21 cellular contexts compared by ENCODE assay signal in genomic region chr13:40494932-40495619, GRCh38.
DNase-seq lines count a peak whose midpoint lies in the region; ATAC-seq, FAIRE-seq and TF ChIP-seq lines count a peak whose summit lies in the region.
"Had no signal": no experiment of that assay in that cellular context is flagged by ENCODE, and none has a peak within 500 bp of the region (broad histone marks: within the 10 kb centered on the region; RNA-seq: fewer than 3 reads in every experiment).

No MANE protein-coding gene starts in this region.

- H3K9ac ChIP-seq in HepG2 (ENCODE audit: insufficient read depth, low read depth, low read length): no peak overlapping the region

- no TSS peak for BruUV-seq in HepG2 (replicated peaks; lab: Mats Ljungman, UMichigan)

- peaks cover 69% of the 10 kb centered on the region for H3K4me1 Mint-ChIP-seq in activated naive CD4-positive, alpha-beta T cell treated with anti-CD3 and anti-CD28 coated beads, Interleukin-2, amount 10 ng/mL, durations not matched to agents 7 days and 5 days
- peaks cover 53% of the 10 kb centered on the region for H3K4me1 Mint-ChIP-seq in activated CD4-positive, alpha-beta memory T cell treated with anti-CD3 and anti-CD28 coated beads, Interleukin-2, amount 10 ng/mL, durations not matched to agents 7 days and 5 days

- H3K36me3 ChIP-seq in HepG2 (replicated peaks in 1 of 2; ENCODE audit: control insufficient read depth in 1 of 2, insufficient read depth in 2 of 2, low read length in 2 of 2): no peaks in the 10 kb centered on the region
- H3K36me3 ChIP-seq: esophagus squamous epithelium, heart right ventricle had no signal

- TF ChIP-seq CTCF in foreskin keratinocyte (conservative IDR thresholded peaks at IDR 0.05): no peak
- no peak for TF ChIP-seq CTCF in HepG2 (CRISPR knock-in tag; IDR thresholded peaks at IDR 0.05)
- no peak for TF ChIP-seq CTCF in GM10266 (IDR thresholded peaks at IDR 0.05; ENCODE audit: control insufficient read depth, insufficient read depth, low read depth, missing control alignments)

- peak; percentile 64 for ATAC-seq in foreskin keratinocyte
- ATAC-seq in stimulated activated naive CD8-positive, alpha-beta T cell treated with anti-CD3 and anti-CD28 coated beads, Interleukin-15, Interleukin-2, amounts not matched to agents 100 U/mL and 50 U/mL, for 24 hours: peak; percentile 57
- no peak for ATAC-seq in HepG2
- ATAC-seq: HCT116 had no signal

- no peaks in the 10 kb centered on the region for H3K9me3 ChIP-seq in HepG2 (ENCODE audit: low read length)
- H3K9me3 ChIP-seq: esophagus squamous epithelium, heart right ventricle had no signal

- POLR2A ChIA-PET in activated CD4-positive, alpha-beta memory T cell treated with anti-CD3 and anti-CD28 coated beads, Interleukin-2, amount 10 ng/mL, durations not matched to agents 7 days and 5 days (lab: Charles Lee): interaction anchor here (1.5 to 4.5 kb wide), 3 partner anchors 10 to 171 kb away, joined by 6 to 26 read pairs (median 9); partner anchors contain the start of gene FOXO1
- POLR2A ChIA-PET in HepG2 (lab: Yijun Ruan, JAX): no interaction called here

- H3K4me1 ChIP-seq in foreskin keratinocyte: peaks cover 12% of the 10 kb centered on the region
- peaks cover 25% of the 10 kb centered on the region for H3K4me1 ChIP-seq in HepG2 (ENCODE audit: insufficient read depth, low read length)

- no peaks in the 10 kb centered on the region for H4K20me1 ChIP-seq in HepG2 (ENCODE audit: insufficient read depth, low read length)

- no peak overlapping the region for H3K4me3 ChIP-seq in HepG2 (replicated peaks in 1 of 3; ENCODE audit: insufficient read depth in 1 of 3, low read depth in 2 of 3, low read length in 3 of 3)
- H3K4me3 ChIP-seq: dorsolateral prefrontal cortex, esophagus squamous epithelium, heart right ventricle had no signal

- H3K27ac Mint-ChIP-seq in activated naive CD4-positive, alpha-beta T cell treated with anti-CD3 and anti-CD28 coated beads, Interleukin-2, amount 10 ng/mL, durations not matched to agents 7 days and 5 days: peak overlapping the region; percentile 93
- H3K27ac Mint-ChIP-seq in activated CD4-positive, alpha-beta memory T cell treated with anti-CD3 and anti-CD28 coated beads, Interleukin-2, amount 10 ng/mL, durations not matched to agents 7 days and 5 days: peak overlapping the region; percentile 82

- CTCF ChIA-PET in activated naive CD4-positive, alpha-beta T cell treated with anti-CD3 and anti-CD28 coated beads, Interleukin-2, amount 10 ng/mL, durations not matched to agents 7 days and 5 days (lab: Charles Lee): interaction anchor here (1.0 to 1.9 kb wide), 3 partner anchors 11 to 108 kb away, joined by 3 to 5 read pairs (median 3); no protein-coding TSS in a partner anchor
- CTCF ChIA-PET in activated CD4-positive, alpha-beta memory T cell treated with anti-CD3 and anti-CD28 coated beads, Interleukin-2, amount 10 ng/mL, durations not matched to agents 7 days and 5 days (lab: Charles Lee): no interaction called here
- CTCF ChIA-PET in HepG2 (lab: Yijun Ruan, JAX; ENCODE audit: low intra/inter-chr PET ratio, low total read pairs): no interaction called here

- no peak for TF ChIP-seq EP300 in HepG2 (IDR thresholded peaks at IDR 0.05; ENCODE audit: low read depth in 2 of 2, low read length in 2 of 2)
- no peak for TF ChIP-seq EP300 in HepG2 (CRISPR knock-in tag; IDR thresholded peaks at IDR 0.05; ENCODE audit: borderline replicate concordance)

- H3K27me3 ChIP-seq in foreskin keratinocyte: no peaks in the 10 kb centered on the region
- H3K27me3 ChIP-seq in HepG2 (ENCODE audit: control insufficient read depth in 1 of 2, insufficient read depth in 2 of 2, low read length in 2 of 2): no peaks in the 10 kb centered on the region
- H3K27me3 ChIP-seq: dorsolateral prefrontal cortex, heart right ventricle had no signal

- no peak for DNase-seq in activated naive CD4-positive, alpha-beta T cell treated with anti-CD3 and anti-CD28 coated beads, Interleukin-2, amount 10 ng/mL, durations not matched to agents 7 days and 5 days
- no peak for DNase-seq in activated naive CD4-positive, alpha-beta T cell treated with Interleukin-2 at 50 U/mL for 16 hours
- no peak for DNase-seq in activated CD4-positive, alpha-beta memory T cell treated with anti-CD3 and anti-CD28 coated beads, Interleukin-2, amount 10 ng/mL, durations not matched to agents 7 days and 5 days
- DNase-seq in foreskin keratinocyte (no peak), HepG2 (ENCODE audit: low spot score) (no peak), GM10266 (ENCODE audit: extremely low spot score) (no peak), KG1 (lab: John Stamatoyannopoulos, UW) (no peak)
- DNase-seq in stimulated activated naive CD8-positive, alpha-beta T cell treated with anti-CD3 and anti-CD28 coated beads, Interleukin-15, Interleukin-2, amounts not matched to agents 100 U/mL and 50 U/mL, for 24 hours: no peak
- DNase-seq: dorsolateral prefrontal cortex; esophagus squamous epithelium; heart right ventricle; NCI-H1694 treated with DMSO at 0.1 percent for 48 hours; NCI-H345; nucleus accumbens; right cardiac atrium; stimulated activated CD4-positive, alpha-beta T cell treated with anti-CD3 and anti-CD28 coated beads, Interleukin-1b, Interleukin-23, amount 100 ng/mL, for 48 hours had no signal

- no peak overlapping the region for H3K4me2 ChIP-seq in HepG2 (ENCODE audit: low read depth, low read length)

- H3K27ac ChIP-seq in foreskin keratinocyte (no peak overlapping the region), HepG2 (ENCODE audit: extremely low read length, insufficient read depth, low read length) (no peak overlapping the region)
- H3K27ac ChIP-seq: dorsolateral prefrontal cortex, esophagus squamous epithelium had no signal

- FAIRE-seq in HepG2 (lab: Jason Lieb, UNC): no peak
- FAIRE-seq: D721Med, G401.6, HTR-8/SVneo had no signal

- TF ChIP-seq POLR2A in HepG2 (IDR thresholded peaks at IDR 0.05; ENCODE audit: insufficient read depth in 1 of 2, low read depth in 2 of 2, low read length in 2 of 2): no peak

- peaks cover 5% of the 10 kb centered on the region for H3K27me3 Mint-ChIP-seq in activated naive CD4-positive, alpha-beta T cell treated with anti-CD3 and anti-CD28 coated beads, Interleukin-2, amount 10 ng/mL, durations not matched to agents 7 days and 5 days
- no peaks in the 10 kb centered on the region for H3K27me3 Mint-ChIP-seq in activated CD4-positive, alpha-beta memory T cell treated with anti-CD3 and anti-CD28 coated beads, Interleukin-2, amount 10 ng/mL, durations not matched to agents 7 days and 5 days

- H3K9me3 Mint-ChIP-seq in activated naive CD4-positive, alpha-beta T cell treated with anti-CD3 and anti-CD28 coated beads, Interleukin-2, amount 10 ng/mL, durations not matched to agents 7 days and 5 days: peaks cover 2% of the 10 kb centered on the region
- no peaks in the 10 kb centered on the region for H3K9me3 Mint-ChIP-seq in activated CD4-positive, alpha-beta memory T cell treated with anti-CD3 and anti-CD28 coated beads, Interleukin-2, amount 10 ng/mL, durations not matched to agents 7 days and 5 days
- H3K9me3 Mint-ChIP-seq: mesothelial cell of epicardium had no signal

- no peak for TF ChIP-seq RAD21 in HepG2 (CRISPR knock-in tag; IDR thresholded peaks at IDR 0.05)

- in situ Hi-C loops in HepG2 (cut with HindIII; ENCODE audit: extremely low pct_ligation_motif_present, low pct_unique_long_range_greater_than_20kb): no loop called here

- H3K4me3 Mint-ChIP-seq in activated naive CD4-positive, alpha-beta T cell treated with anti-CD3 and anti-CD28 coated beads, Interleukin-2, amount 10 ng/mL, durations not matched to agents 7 days and 5 days: peak overlapping the region; percentile 60
- peak overlapping the region; percentile 46 for H3K4me3 Mint-ChIP-seq in activated CD4-positive, alpha-beta memory T cell treated with anti-CD3 and anti-CD28 coated beads, Interleukin-2, amount 10 ng/mL, durations not matched to agents 7 days and 5 days
- H3K4me3 Mint-ChIP-seq: mesothelial cell of epicardium had no signal

- peaks cover 9% of the 10 kb centered on the region for H3K36me3 Mint-ChIP-seq in activated naive CD4-positive, alpha-beta T cell treated with anti-CD3 and anti-CD28 coated beads, Interleukin-2, amount 10 ng/mL, durations not matched to agents 7 days and 5 days
- peaks cover 3% of the 10 kb centered on the region for H3K36me3 Mint-ChIP-seq in activated CD4-positive, alpha-beta memory T cell treated with anti-CD3 and anti-CD28 coated beads, Interleukin-2, amount 10 ng/mL, durations not matched to agents 7 days and 5 days (ENCODE audit: low read depth)
- H3K36me3 Mint-ChIP-seq: mesothelial cell of epicardium had no signal

- intact Hi-C loops in HepG2 (cut with micrococcal nuclease; ENCODE audit: unreplicated experiment): no loop called here

- 90% methylated on average over 8 of the region's 8 CpGs for WGBS in HepG2 (ENCODE audit: low lambda C conversion rate)

- H2AFZ ChIP-seq in HepG2 (ENCODE audit: low read length): no peak overlapping the region

- no peaks in the 10 kb centered on the region for H3K79me2 ChIP-seq in HepG2 (ENCODE audit: insufficient read depth, low read length)

TF ChIP-seq in HepG2, 621 proteins besides CTCF, POLR2A, EP300 and RAD21:
- TF ChIP-seq PAX8 (CRISPR knock-in tag; IDR thresholded peaks at IDR 0.05; ENCODE audit: borderline replicate concordance): no peak
- TF ChIP-seq HDAC1 (CRISPR knock-in tag; IDR thresholded peaks at IDR 0.05): no peak
- TF ChIP-seq ZNF816 (CRISPR knock-in tag; IDR thresholded peaks at IDR 0.05; ENCODE audit: borderline replicate concordance): no peak
- TF ChIP-seq TP53 (CRISPR knock-in tag; conservative IDR thresholded peaks at IDR 0.05): no peak
